In the genomic region with DNA sequence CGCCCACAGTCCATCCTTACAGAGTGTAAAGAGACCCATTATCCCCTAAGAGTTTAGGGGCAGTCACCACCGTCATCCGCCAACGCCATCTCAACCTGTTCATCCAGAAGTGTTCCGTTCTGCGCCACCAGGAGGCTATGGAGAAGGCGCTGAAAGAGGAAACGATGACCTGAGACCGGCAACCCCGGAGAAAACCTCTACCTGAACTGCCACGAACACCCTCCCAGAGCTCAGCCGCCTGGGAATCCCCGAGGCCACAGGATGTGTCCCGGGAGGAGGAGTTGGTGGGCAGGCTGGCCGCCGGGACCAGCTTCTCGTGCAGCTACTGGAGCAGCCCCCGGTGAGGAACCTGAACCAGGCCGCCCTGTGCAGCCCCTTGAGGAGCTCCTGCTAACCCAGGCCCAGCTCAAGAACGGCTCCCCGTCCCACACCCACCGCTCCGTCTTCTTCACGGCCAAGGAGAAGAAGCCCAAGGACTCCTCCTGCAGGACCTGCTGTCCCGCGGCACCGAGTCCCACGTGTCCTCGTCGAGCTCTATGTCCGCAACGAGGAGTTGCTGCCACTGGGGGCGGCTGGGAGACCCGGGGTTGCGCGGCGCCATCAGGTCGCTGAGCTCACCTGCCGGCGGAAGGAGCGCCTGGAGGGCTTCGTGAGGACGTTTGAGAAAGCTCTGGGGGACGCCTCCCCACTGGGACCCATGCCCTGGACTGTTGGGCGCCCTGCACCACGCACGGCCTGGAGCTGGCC, we compare ENCODE assay signal across 20 cellular contexts.
"Had no signal": no experiment of that assay in that cellular context is flagged by ENCODE, and none has a peak within 500 bp of the region (broad histone marks: within the 10 kb centered on the region; RNA-seq: fewer than 3 reads in every experiment).

No MANE protein-coding gene starts in this region.

- H3K36me3 ChIP-seq: gastrocnemius medialis, heart right ventricle, left ventricle myocardium inferior, lower lobe of right lung, right lobe of liver, stomach had no signal

- H3K9me3 Mint-ChIP-seq: memory B cell; stimulated activated memory B cell treated with anti-CD40 and anti-IgM and Interleukin-4, amounts not matched to agents 10 μg/mL and 1 μg/mL and 100 μg/mL, for 72 hours had no signal

- H3K4me3 ChIP-seq: gastrocnemius medialis, heart right ventricle, lower lobe of right lung, psoas muscle, right lobe of liver, stomach had no signal

- H3K4me1 Mint-ChIP-seq: nephron; stimulated activated memory B cell treated with anti-CD40 and anti-IgM and Interleukin-4, amounts not matched to agents 10 μg/mL and 1 μg/mL and 100 μg/mL, for 72 hours had no signal

- H3K9me3 ChIP-seq: gastrocnemius medialis, left ventricle myocardium inferior, lower lobe of right lung, psoas muscle, right lobe of liver had no signal

- H3K27ac ChIP-seq: gastrocnemius medialis, heart right ventricle, left ventricle myocardium inferior, lower lobe of right lung, psoas muscle, right lobe of liver, stomach had no signal

- H3K4me1 ChIP-seq: gastrocnemius medialis, heart right ventricle, left ventricle myocardium inferior, lower lobe of right lung, psoas muscle, right lobe of liver, stomach had no signal

- FAIRE-seq: endometrium, keratinocyte had no signal

- H3K27me3 ChIP-seq: right lobe of liver had no signal

- DNase-seq: effector memory CD4-positive, alpha-beta T cell; gastrocnemius medialis; heart right ventricle; hypothalamus; left cardiac atrium; left ventricle myocardium inferior; lower lobe of right lung; midbrain; psoas muscle; stimulated activated CD4-positive, alpha-beta T cell treated with anti-CD3 and anti-CD28 coated beads, Interleukin-4, amount 100 ng/mL, for 24 hours; stomach; substantia nigra; trophoblast cell had no signal

- H3K4me3 Mint-ChIP-seq: memory B cell; nephron; stimulated activated memory B cell treated with anti-CD40 and anti-IgM and Interleukin-4, amounts not matched to agents 10 μg/mL and 1 μg/mL and 100 μg/mL, for 72 hours had no signal

- H3K36me3 Mint-ChIP-seq: stimulated activated memory B cell treated with anti-CD40 and anti-IgM and Interleukin-4, amounts not matched to agents 10 μg/mL and 1 μg/mL and 100 μg/mL, for 72 hours had no signal

- ATAC-seq: esophagus mucosa, gastrocnemius medialis, psoas muscle had no signal

- H3K27ac Mint-ChIP-seq: memory B cell; nephron; stimulated activated memory B cell treated with anti-CD40 and anti-IgM and Interleukin-4, amounts not matched to agents 10 μg/mL and 1 μg/mL and 100 μg/mL, for 72 hours had no signal
